ENCODE assay signal across 1 cellular context in the genomic region with DNA sequence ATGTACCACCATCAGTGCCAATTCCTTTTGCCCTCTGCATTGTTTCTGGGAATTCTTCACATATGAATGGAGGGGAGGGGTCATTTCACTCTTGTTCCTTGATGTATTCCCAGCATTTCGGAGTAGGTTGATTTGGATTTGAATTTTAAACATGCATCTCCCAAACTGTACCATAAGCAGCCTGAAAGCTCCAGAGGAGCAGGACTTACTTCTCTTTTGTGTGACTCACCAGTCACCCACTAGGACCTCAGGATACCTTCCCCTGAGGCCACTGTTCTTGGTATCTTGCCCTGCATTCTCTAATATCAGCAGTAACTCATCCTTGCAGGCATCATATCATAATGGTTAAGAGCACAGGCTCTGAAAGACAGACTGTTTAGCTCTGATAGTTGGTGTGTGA.
TF ChIP-seq lines count a peak whose summit lies in the region.

No MANE protein-coding gene starts in this region.

TF ChIP-seq in endothelial cell of umbilical vein, 7 proteins besides CTCF, POLR2A, EP300 and RAD21:
- TF ChIP-seq GATA2 (IDR thresholded peaks at IDR 0.05; ENCODE audit: insufficient read depth, insufficient read length, low read depth, low read length) (no peak), POLR2AphosphoS5 (IDR thresholded peaks at IDR 0.05; ENCODE audit: insufficient read depth, low read depth, low read length) (no peak), EZH2 (IDR thresholded peaks at IDR 0.05; ENCODE audit: borderline replicate concordance, low read depth, low read length, severe bottlenecking) (no peak), FOS (IDR thresholded peaks at IDR 0.05; ENCODE audit: borderline replicate concordance, insufficient read depth, low read length) (no peak)
